In the genomic region with DNA sequence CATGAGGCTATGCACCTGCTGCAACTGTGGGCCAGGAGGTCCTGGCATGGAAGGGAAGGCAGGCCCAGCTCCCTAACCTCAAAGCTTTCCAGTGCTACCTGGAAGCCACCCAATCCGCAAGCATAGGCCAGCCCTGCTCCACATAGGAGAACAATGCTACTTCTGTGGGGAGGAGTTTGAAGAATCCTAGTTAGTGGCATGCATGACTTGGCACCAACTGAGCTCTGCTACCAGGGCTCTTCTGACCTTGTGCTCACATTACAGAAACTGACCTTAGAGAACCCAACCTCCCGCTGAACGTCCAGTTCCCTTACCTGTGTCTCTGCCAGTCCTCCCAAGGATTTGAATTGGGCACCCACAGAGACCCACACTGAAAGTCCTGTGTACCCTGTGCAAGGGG, we compare ENCODE assay signal across 2 cellular contexts.
TF ChIP-seq lines count a peak whose summit lies in the region.

No MANE protein-coding gene starts in this region.

TF ChIP-seq in SK-N-SH, 30 proteins besides CTCF, POLR2A, EP300 and RAD21:
- TF ChIP-seq, protein P1, sequence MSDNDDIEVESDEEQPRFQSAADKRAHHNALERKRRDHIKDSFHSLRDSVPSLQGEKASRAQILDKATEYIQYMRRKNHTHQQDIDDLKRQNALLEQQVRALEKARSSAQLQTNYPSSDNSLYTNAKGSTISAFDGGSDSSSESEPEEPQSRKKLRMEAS (IDR thresholded peaks at IDR 0.05; ENCODE audit: low read depth), result no peak
- no peak for TF ChIP-seq YY1 (IDR thresholded peaks at IDR 0.05; ENCODE audit: low read depth)
- no peak for TF ChIP-seq MXI1 (IDR thresholded peaks at IDR 0.05; ENCODE audit: low read depth, low read length)
- TF ChIP-seq, protein P2, sequence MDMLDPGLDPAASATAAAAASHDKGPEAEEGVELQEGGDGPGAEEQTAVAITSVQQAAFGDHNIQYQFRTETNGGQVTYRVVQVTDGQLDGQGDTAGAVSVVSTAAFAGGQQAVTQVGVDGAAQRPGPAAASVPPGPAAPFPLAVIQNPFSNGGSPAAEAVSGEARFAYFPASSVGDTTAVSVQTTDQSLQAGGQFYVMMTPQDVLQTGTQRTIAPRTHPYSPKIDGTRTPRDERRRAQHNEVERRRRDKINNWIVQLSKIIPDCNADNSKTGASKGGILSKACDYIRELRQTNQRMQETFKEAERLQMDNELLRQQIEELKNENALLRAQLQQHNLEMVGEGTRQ (IDR thresholded peaks at IDR 0.05; ENCODE audit: borderline replicate concordance, low read depth, low read length), result no peak
- no peak for TF ChIP-seq POLR2AphosphoS5 (IDR thresholded peaks at IDR 0.05; ENCODE audit: low read depth, low read length)

TF ChIP-seq in GM12891, 5 proteins besides CTCF, POLR2A, EP300 and RAD21:
- TF ChIP-seq POU2F2 (IDR thresholded peaks at IDR 0.05; ENCODE audit: low read depth, low read length), result no peak
